10 cellular contexts compared by ENCODE assay signal in genomic region chr6:91669154-91669903, GRCh38.
DNase-seq lines count a peak whose midpoint lies in the region; ATAC-seq and TF ChIP-seq lines count a peak whose summit lies in the region.
"Had no signal": no experiment of that assay in that cellular context is flagged by ENCODE, and none has a peak within 500 bp of the region (broad histone marks: within the 10 kb centered on the region; RNA-seq: fewer than 3 reads in every experiment).

No MANE protein-coding gene starts in this region.

- H3K27me3 ChIP-seq in IMR-90 (ENCODE audit: control insufficient read depth, insufficient read depth, low read length) (no peaks in the 10 kb centered on the region), transverse colon (no peaks in the 10 kb centered on the region)

- no peak for TF ChIP-seq POLR2A in IMR-90 (IDR thresholded peaks at IDR 0.05; ENCODE audit: low read depth, low read length)
- no peak for TF ChIP-seq POLR2A in transverse colon (IDR thresholded peaks at IDR 0.05)

- H2BK15ac ChIP-seq in IMR-90 (ENCODE audit: low read depth, low read length): no peak overlapping the region

- H4K20me1 ChIP-seq in IMR-90 (ENCODE audit: insufficient read depth, low read length): no peaks in the 10 kb centered on the region

- peak overlapping the region; percentile 35; the same call in 1 of the 2 replicates for H3K4ac ChIP-seq in IMR-90 (ENCODE audit: low read depth, low read length)

- peaks cover 38% of the 10 kb centered on the region for H3K4me1 Mint-ChIP-seq in brain
- H3K4me1 Mint-ChIP-seq in effector memory CD8-positive, alpha-beta T cell (ENCODE audit: low read depth in 2 of 2): no peaks in the 10 kb centered on the region
- H3K4me1 Mint-ChIP-seq: stimulated activated naive CD8-positive, alpha-beta T cell treated with anti-CD3 and anti-CD28 coated beads, Interleukin-15, amount 100 ng/mL, for 72 hours had no signal

- BruUV-seq in IMR-90 (replicated peaks; lab: Mats Ljungman, UMichigan): no TSS peak

- H2AK9ac ChIP-seq in IMR-90 (replicated peaks; ENCODE audit: low read depth, low read length, poor library complexity): no peak overlapping the region

- no peaks in the 10 kb centered on the region for H3K27me3 Mint-ChIP-seq in brain
- no peaks in the 10 kb centered on the region for H3K27me3 Mint-ChIP-seq in effector memory CD8-positive, alpha-beta T cell
- H3K27me3 Mint-ChIP-seq: dendritic cell treated with granulocyte-macrophage colony-stimulating factor and Interleukin-4, amounts not matched to agents 40 ng/mL and 50 ng/mL, for 4 days; stimulated activated naive CD8-positive, alpha-beta T cell treated with anti-CD3 and anti-CD28 coated beads, Interleukin-15, amount 100 ng/mL, for 72 hours had no signal

- TF ChIP-seq CTCF in IMR-90 (conservative IDR thresholded peaks at IDR 0.05; ENCODE audit: low read depth, low read length) (no peak), brain (conservative IDR thresholded peaks at IDR 0.05) (no peak), transverse colon (IDR thresholded peaks at IDR 0.05) (no peak)

- H4K8ac ChIP-seq in IMR-90 (ENCODE audit: low read depth in 2 of 2, low read length in 2 of 2): no peak overlapping the region

- no peaks in the 10 kb centered on the region for H3K4me1 ChIP-seq in IMR-90 (ENCODE audit: control insufficient read depth, insufficient read depth, low read length)
- no peaks in the 10 kb centered on the region for H3K4me1 ChIP-seq in transverse colon

- CTCF ChIA-PET in IMR-90 (lab: Yijun Ruan, JAX): interaction anchor here (0.6 kb wide), 1 partner anchor 11 kb away, joined by 3 read pairs; no protein-coding TSS in a partner anchor

- H4K5ac ChIP-seq in IMR-90 (ENCODE audit: low read depth, low read length): no peak overlapping the region

- no peak overlapping the region for H3K18ac ChIP-seq in IMR-90 (ENCODE audit: low read depth, low read length)

- no peak for TF ChIP-seq EP300 in transverse colon (IDR thresholded peaks at IDR 0.05; ENCODE audit: low read depth)

- H3K27ac Mint-ChIP-seq in brain: peak overlapping the region; percentile 54 to 95 (median 83)
- no peak overlapping the region for H3K27ac Mint-ChIP-seq in effector memory CD8-positive, alpha-beta T cell
- H3K27ac Mint-ChIP-seq: dendritic cell treated with granulocyte-macrophage colony-stimulating factor and Interleukin-4, amounts not matched to agents 40 ng/mL and 50 ng/mL, for 4 days; mesothelial cell of epicardium; stimulated activated naive CD8-positive, alpha-beta T cell treated with anti-CD3 and anti-CD28 coated beads, Interleukin-15, amount 100 ng/mL, for 72 hours had no signal

- H3K9me3 ChIP-seq in IMR-90 (ENCODE audit: control insufficient read depth, insufficient read depth, low read length) (no peaks in the 10 kb centered on the region), transverse colon (no peaks in the 10 kb centered on the region)

- H3K79me1 ChIP-seq in IMR-90 (ENCODE audit: low read depth in 1 of 2, low read length in 2 of 2): no peaks in the 10 kb centered on the region

- H3K4me3 ChIP-seq in IMR-90 (ENCODE audit: insufficient read depth, low read depth, low read length) (no peak overlapping the region), transverse colon (no peak overlapping the region)

- in situ Hi-C loops in IMR-90 (cut with MboI; ENCODE audit: low sequenced_read_pairs): no loop called here
- in situ Hi-C loops in transverse colon (cut with MboI; ENCODE audit: low pct_ligation_motif_present in 1 of 4, low pct_unique_long_range_greater_than_20kb in 1 of 4, low sequenced_read_pairs in 3 of 4): no loop called here

- no peaks in the 10 kb centered on the region; the same call in 1 of the 2 replicates for H3K9me1 ChIP-seq in IMR-90 (ENCODE audit: insufficient read depth, low read length)

- H2BK120ac ChIP-seq in IMR-90 (ENCODE audit: low read depth, low read length): no peak overlapping the region

- no peak overlapping the region for H3K9ac ChIP-seq in IMR-90 (ENCODE audit: low read depth, low read length)

- no peak overlapping the region for H2BK5ac ChIP-seq in IMR-90 (ENCODE audit: low read depth, low read length, poor library complexity, severe bottlenecking)

- DNase-seq in IMR-90: no peak
- DNase-seq in NCI-H2081 (lab: John Stamatoyannopoulos, UW): peak; percentile 20 to 81
- DNase-seq in occipital lobe (lab: John Stamatoyannopoulos, UW): peak; percentile 46
- DNase-seq in effector memory CD8-positive, alpha-beta T cell: no peak
- DNase-seq in NCI-H1930 (lab: John Stamatoyannopoulos, UW): no peak
- no peak for DNase-seq in transverse colon
- DNase-seq: stimulated activated naive CD8-positive, alpha-beta T cell treated with anti-CD3 and anti-CD28 coated beads, Interleukin-15, amount 100 ng/mL, for 72 hours had no signal

- no peak overlapping the region for H3K56ac ChIP-seq in IMR-90 (ENCODE audit: extremely low read depth, insufficient read depth, low read length)

- H3K36me3 Mint-ChIP-seq in brain: no peaks in the 10 kb centered on the region
- no peaks in the 10 kb centered on the region for H3K36me3 Mint-ChIP-seq in effector memory CD8-positive, alpha-beta T cell (ENCODE audit: insufficient read depth)
- H3K36me3 Mint-ChIP-seq: mesothelial cell of epicardium had no signal

- dilution Hi-C loops in IMR-90 (cut with HindIII; ENCODE audit: low sequenced_read_pairs, unreplicated experiment): no loop called here

- H4K91ac ChIP-seq in IMR-90 (ENCODE audit: insufficient read depth, low read depth, low read length): no peak overlapping the region; the same call in 1 of the 2 replicates

- POLR2A ChIA-PET in IMR-90 (lab: Charles Lee; ENCODE audit: unreplicated experiment): no interaction called here

- TF ChIP-seq RAD21 in IMR-90 (IDR thresholded peaks at IDR 0.05; ENCODE audit: low read length): no peak

- no peak overlapping the region; the same call in 1 of the 2 replicates for H3K23ac ChIP-seq in IMR-90 (ENCODE audit: low read depth, low read length)

- H2AK5ac ChIP-seq in IMR-90 (ENCODE audit: low read depth, low read length): no peak overlapping the region

- peak; percentile 71 for ATAC-seq in IMR-90 (ENCODE audit: low read depth)
- ATAC-seq in effector memory CD8-positive, alpha-beta T cell (replicated peaks): no peak
- ATAC-seq: stimulated activated naive CD8-positive, alpha-beta T cell treated with anti-CD3 and anti-CD28 coated beads, Interleukin-15, amount 100 ng/mL, for 72 hours had no signal

- WGBS in IMR-90 (ENCODE audit: extremely low coverage in 2 of 2, insufficient read length in 1 of 2), 2 experiments: 0% methylated on average over 1 of the region's 9 CpGs; no CpG with 5 or more reads in 1 of the 2 experiments
- WGBS in transverse colon (ENCODE audit: low coverage in 1 of 2), 2 donors: 49 to 53% methylated on average over 8 to 9 of the region's 9 CpGs

- peaks cover 0 to 5% (median 3%) of the 10 kb centered on the region in 5 experiments for H3K9me3 Mint-ChIP-seq in brain
- H3K9me3 Mint-ChIP-seq in effector memory CD8-positive, alpha-beta T cell: peaks cover 3 to 10% of the 10 kb centered on the region in 2 donors

- H2BK20ac ChIP-seq in IMR-90 (ENCODE audit: low read depth, low read length): peak overlapping the region; percentile 25; the same call in 1 of the 2 replicates

- H3K27ac ChIP-seq in IMR-90 (ENCODE audit: insufficient read depth, low read length) (no peak overlapping the region), transverse colon (no peak overlapping the region)

- peak overlapping the region; percentile 36 to 83 (median 74) for H3K4me3 Mint-ChIP-seq in brain
- no peak overlapping the region for H3K4me3 Mint-ChIP-seq in effector memory CD8-positive, alpha-beta T cell
- H3K4me3 Mint-ChIP-seq: dendritic cell treated with granulocyte-macrophage colony-stimulating factor and Interleukin-4, amounts not matched to agents 40 ng/mL and 50 ng/mL, for 4 days; mesothelial cell of epicardium; stimulated activated naive CD8-positive, alpha-beta T cell treated with anti-CD3 and anti-CD28 coated beads, Interleukin-15, amount 100 ng/mL, for 72 hours had no signal

- H3K4me2 ChIP-seq in IMR-90 (ENCODE audit: low read depth, low read length): peak overlapping the region; percentile 28; the same call in 1 of the 2 replicates

- no peaks in the 10 kb centered on the region for H3K36me3 ChIP-seq in IMR-90 (ENCODE audit: control insufficient read depth, insufficient read depth, low read length)
- H3K36me3 ChIP-seq in transverse colon: no peaks in the 10 kb centered on the region

- intact Hi-C loops in IMR-90 (cut with micrococcal nuclease): no loop called here
- intact Hi-C loops in transverse colon (cut with DNase I; ENCODE audit: low total_unique reads): no loop called here

- no peak overlapping the region for H2AFZ ChIP-seq in IMR-90 (replicated peaks; ENCODE audit: low read length, poor library complexity)

- H3K14ac ChIP-seq in IMR-90 (replicated peaks; ENCODE audit: low read depth, low read length): 0 out of 2 replicates have a peak overlapping the region, but pooled peaks have one; percentile 53

TF ChIP-seq in IMR-90, 13 proteins besides CTCF, POLR2A, EP300 and RAD21:
- no peak for TF ChIP-seq NFE2L2 (IDR thresholded peaks at IDR 0.05; ENCODE audit: low read depth, low read length)
- no peak for TF ChIP-seq BHLHE40 (IDR thresholded peaks at IDR 0.05; ENCODE audit: low read depth, low read length)
- TF ChIP-seq SMC3 (IDR thresholded peaks at IDR 0.05; ENCODE audit: low read depth, low read length): no peak
- TF ChIP-seq ELK1 (IDR thresholded peaks at IDR 0.05; ENCODE audit: borderline replicate concordance, low read depth, low read length): no peak
- TF ChIP-seq CHD1 (IDR thresholded peaks at IDR 0.05; ENCODE audit: low read depth, low read length): no peak
TF ChIP-seq in IMR-90: peak in this region for 0.

Comparison
In these comparisons a context has a peak if more than half of its experiments do, and no peak if none do; other contexts are left out.
1. DNase-seq: peak in NCI-H2081 (2 of 2) and occipital lobe (single experiment); none in IMR-90 (single experiment), effector memory CD8-positive, alpha-beta T cell (0 of 3), NCI-H1930 (0 of 2) and transverse colon (single experiment).
2. H3K27ac Mint-ChIP-seq: peak in brain (5 of 5); none in effector memory CD8-positive, alpha-beta T cell (0 of 2).
3. H3K4me3 Mint-ChIP-seq: peak in brain (5 of 5); none in effector memory CD8-positive, alpha-beta T cell (0 of 2).